8 cellular contexts compared by ENCODE assay signal in the genomic region with DNA sequence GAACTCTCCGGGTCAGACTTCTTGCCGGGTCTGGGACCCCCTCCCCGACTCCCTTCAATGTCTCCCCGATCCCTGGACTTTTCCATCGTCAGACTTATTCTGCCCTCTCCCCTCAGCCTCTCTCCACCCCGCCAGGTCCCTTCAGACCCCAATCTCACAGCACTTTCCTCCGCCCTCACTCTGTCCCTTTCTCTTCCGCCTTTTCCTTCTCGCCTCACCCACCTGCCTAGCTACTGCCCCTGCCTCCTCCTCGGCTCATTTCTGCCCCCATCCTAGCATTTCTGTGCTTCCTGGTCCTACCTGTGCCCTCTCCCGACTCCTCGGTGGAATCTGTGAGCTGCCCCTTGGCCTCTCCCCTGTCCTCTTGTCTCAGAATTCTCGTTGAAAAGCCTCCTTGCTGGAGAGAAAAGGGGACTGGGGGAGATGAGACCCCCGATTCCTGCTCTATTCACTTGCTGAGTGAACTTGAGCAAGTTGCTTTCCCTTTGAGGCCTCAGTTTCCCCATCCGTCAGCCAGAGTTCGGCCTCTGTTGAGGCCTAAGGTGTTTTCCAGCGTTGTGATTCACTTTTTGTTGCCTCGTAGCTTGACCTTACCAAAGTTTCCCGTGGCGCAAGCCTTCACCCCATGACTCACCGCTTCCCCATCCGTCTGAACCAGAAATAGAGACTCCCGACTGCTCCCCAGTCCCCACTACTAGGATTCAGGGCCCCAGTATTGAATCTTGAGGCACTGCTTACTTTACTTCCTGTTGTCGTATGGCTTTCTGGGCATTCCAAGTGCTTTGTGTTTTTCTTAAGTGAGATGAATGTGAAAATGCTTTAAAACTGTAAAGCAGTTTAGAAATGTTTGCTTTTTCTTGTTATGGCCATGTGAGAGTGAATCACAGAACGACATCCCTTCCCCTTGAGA. TPM values are rescaled to one million over a fixed set of nuclear protein-coding genes. Genes with fewer than 3 reads are reported as not detected.
A peak's percentile ranks its signal among the peaks of the same experiment; 100 is the strongest.
DNase-seq lines count a peak whose midpoint lies in the region; ATAC-seq and TF ChIP-seq lines count a peak whose summit lies in the region.

No MANE protein-coding gene starts in this region.

- POLR2A ChIA-PET in CD8-positive, alpha-beta T cell (lab: Charles Lee) = interaction anchor here (0.8 to 2.2 kb wide), 13 partner anchors 7 to 300 kb away, joined by 3 to 15 read pairs (median 9); a partner anchor contains a TSS

- no peaks in the 10 kb centered on the region for H4K20me1 ChIP-seq in OCI-LY1 (ENCODE audit: insufficient read depth, low read length)

- H3K27me3 Mint-ChIP-seq in CD8-positive, alpha-beta T cell (ENCODE audit: low read depth) = no peaks in the 10 kb centered on the region
- no peaks in the 10 kb centered on the region for H3K27me3 Mint-ChIP-seq in activated naive CD4-positive, alpha-beta T cell treated with anti-CD3 and anti-CD28 coated beads, Interleukin-2, amount 10 ng/mL, durations not matched to agents 7 days and 5 days

- in situ Hi-C loops in HAP-1 (cut with MboI; ENCODE audit: low sequenced_read_pairs) = no loop called here

- H3K4me2 ChIP-seq in OCI-LY1 (ENCODE audit: low read length) (peak overlapping the region; percentile 88), parathyroid adenoma (ENCODE audit: low read length) (peak overlapping the region; percentile 86)

- peak overlapping the region; percentile 77 for H3K4me3 ChIP-seq in CD8-positive, alpha-beta T cell (ENCODE audit: low read depth, low read length)
- peak overlapping the region; percentile 91 for H3K4me3 ChIP-seq in HAP-1
- peak overlapping the region; percentile 92 for H3K4me3 ChIP-seq in OCI-LY1 (ENCODE audit: low read depth, low read length, poor library complexity, severe bottlenecking)
- peak overlapping the region; percentile 70 for H3K4me3 ChIP-seq in parathyroid adenoma (ENCODE audit: low read depth, low read length)

- H3K4me1 Mint-ChIP-seq in CD8-positive, alpha-beta T cell (ENCODE audit: low read depth) = peaks cover 56% of the 10 kb centered on the region
- peaks cover 51% of the 10 kb centered on the region for H3K4me1 Mint-ChIP-seq in activated naive CD4-positive, alpha-beta T cell treated with anti-CD3 and anti-CD28 coated beads, Interleukin-2, amount 10 ng/mL, durations not matched to agents 7 days and 5 days

- no peaks in the 10 kb centered on the region for H3K27me3 ChIP-seq in CD8-positive, alpha-beta T cell (ENCODE audit: insufficient read depth, low read length)
- no peaks in the 10 kb centered on the region for H3K27me3 ChIP-seq in HAP-1 (ENCODE audit: low read depth)
- no peaks in the 10 kb centered on the region for H3K27me3 ChIP-seq in OCI-LY1 (ENCODE audit: insufficient read depth, low read length)
- H3K27me3 ChIP-seq in parathyroid adenoma (ENCODE audit: control insufficient read depth, insufficient read depth, low read length) = no peaks in the 10 kb centered on the region

- H3K9me3 Mint-ChIP-seq in CD8-positive, alpha-beta T cell = no peaks in the 10 kb centered on the region
- H3K9me3 Mint-ChIP-seq in activated naive CD4-positive, alpha-beta T cell treated with anti-CD3 and anti-CD28 coated beads, Interleukin-2, amount 10 ng/mL, durations not matched to agents 7 days and 5 days = no peaks in the 10 kb centered on the region

- H3K36me3 ChIP-seq in CD8-positive, alpha-beta T cell (ENCODE audit: insufficient read depth, low read length) = no peaks in the 10 kb centered on the region
- H3K36me3 ChIP-seq in HAP-1 (replicated peaks) = peaks cover 3% of the 10 kb centered on the region; the same call in 1 of the 2 replicates
- peaks cover 26% of the 10 kb centered on the region for H3K36me3 ChIP-seq in OCI-LY1 (ENCODE audit: insufficient read depth, low read length)
- H3K36me3 ChIP-seq in parathyroid adenoma (ENCODE audit: control insufficient read depth, insufficient read depth, low read length) = no peaks in the 10 kb centered on the region

- peaks cover 40% of the 10 kb centered on the region for H3K4me1 ChIP-seq in CD8-positive, alpha-beta T cell (ENCODE audit: insufficient read depth, low read length)
- H3K4me1 ChIP-seq in HAP-1 (no peaks in the 10 kb centered on the region), OCI-LY1 (ENCODE audit: insufficient read depth, low read length, severe bottlenecking) (peaks cover 37% of the 10 kb centered on the region), parathyroid adenoma (peaks cover 25% of the 10 kb centered on the region)

- no peaks in the 10 kb centered on the region for H3F3A ChIP-seq in OCI-LY1 (ENCODE audit: insufficient read depth, low read length)

- H3K9me2 ChIP-seq in OCI-LY1 (ENCODE audit: low read depth, low read length) = no peaks in the 10 kb centered on the region

- intact Hi-C loops in CD8-positive, alpha-beta T cell (cut with DNase I, micrococcal nuclease) = loop anchor here (1.0 to 5.0 kb wide), 16 partner anchors 49 to 1930 kb away; a partner anchor contains a TSS
- intact Hi-C loops in Right ventricle myocardium superior (cut with DNase I) = no loop called here

- CTCF ChIA-PET in CD8-positive, alpha-beta T cell (lab: Charles Lee) = interaction anchor here (0.7 to 1.0 kb wide), 2 partner anchors 13 to 47 kb away, joined by 3 to 4 read pairs; no protein-coding TSS in a partner anchor
- CTCF ChIA-PET in activated naive CD4-positive, alpha-beta T cell treated with anti-CD3 and anti-CD28 coated beads, Interleukin-2, amount 10 ng/mL, durations not matched to agents 7 days and 5 days (lab: Charles Lee) = interaction anchor here (1.4 to 2.7 kb wide), 2 partner anchors 25 to 103 kb away, joined by 3 to 8 read pairs; no protein-coding TSS in a partner anchor

- H3K9me3 ChIP-seq in CD8-positive, alpha-beta T cell (ENCODE audit: low read length) = no peaks in the 10 kb centered on the region
- H3K9me3 ChIP-seq in HAP-1 (no peaks in the 10 kb centered on the region), OCI-LY1 (ENCODE audit: low read length) (no peaks in the 10 kb centered on the region), parathyroid adenoma (ENCODE audit: control insufficient read depth, low read length) (no peaks in the 10 kb centered on the region)

- peak overlapping the region; percentile 73 for H3K27ac ChIP-seq in CD8-positive, alpha-beta T cell (ENCODE audit: low read depth, low read length)
- H3K27ac ChIP-seq in OCI-LY1 (ENCODE audit: low read depth, low read length, poor library complexity, severe bottlenecking) (peak overlapping the region; percentile 81), parathyroid adenoma (peak overlapping the region; percentile 57)

- peak overlapping the region; percentile 99 for H3K4me3 Mint-ChIP-seq in CD8-positive, alpha-beta T cell
- peak overlapping the region; percentile 95 for H3K4me3 Mint-ChIP-seq in activated naive CD4-positive, alpha-beta T cell treated with anti-CD3 and anti-CD28 coated beads, Interleukin-2, amount 10 ng/mL, durations not matched to agents 7 days and 5 days

- H3K36me3 Mint-ChIP-seq in CD8-positive, alpha-beta T cell = peaks cover 25% of the 10 kb centered on the region
- H3K36me3 Mint-ChIP-seq in activated naive CD4-positive, alpha-beta T cell treated with anti-CD3 and anti-CD28 coated beads, Interleukin-2, amount 10 ng/mL, durations not matched to agents 7 days and 5 days = peaks cover 35% of the 10 kb centered on the region

- H2AFZ ChIP-seq in OCI-LY1 (ENCODE audit: low read length) (no peak overlapping the region), parathyroid adenoma (peak overlapping the region; percentile 57)

- peaks cover 48% of the 10 kb centered on the region for H3K79me2 ChIP-seq in OCI-LY1 (ENCODE audit: insufficient read depth, low read length)
- H3K79me2 ChIP-seq in parathyroid adenoma = peaks cover 50% of the 10 kb centered on the region

- peak overlapping the region; percentile 93 for H3K27ac Mint-ChIP-seq in CD8-positive, alpha-beta T cell
- H3K27ac Mint-ChIP-seq in activated naive CD4-positive, alpha-beta T cell treated with anti-CD3 and anti-CD28 coated beads, Interleukin-2, amount 10 ng/mL, durations not matched to agents 7 days and 5 days = peak overlapping the region; percentile 91

- peak in 3 of 7 experiments; percentile 23 to 49 (median 40) for DNase-seq in CD8-positive, alpha-beta T cell
- DNase-seq in HAP-1 (ENCODE audit: low spot score in 2 of 2) (peak; percentile 16 to 39), Right ventricle myocardium superior (peak; percentile 55), NCI-H1930 (lab: John Stamatoyannopoulos, UW) (no peak), DMS153 treated with DMSO at 0.1 percent for 48 hours (lab: John Stamatoyannopoulos, UW; ENCODE audit: unreplicated experiment) (no peak)
- DNase-seq in activated naive CD4-positive, alpha-beta T cell treated with anti-CD3 and anti-CD28 coated beads, Interleukin-2, amount 10 ng/mL, durations not matched to agents 7 days and 5 days = peak; percentile 46

- ATAC-seq in CD8-positive, alpha-beta T cell = no peak
- peak; percentile 42 for ATAC-seq in Right ventricle myocardium superior (ENCODE audit: poor library complexity)

- H3K9ac ChIP-seq in OCI-LY1 (ENCODE audit: low read length) = peak overlapping the region; percentile 96
- peak overlapping the region; percentile 40 for H3K9ac ChIP-seq in parathyroid adenoma

- TF ChIP-seq CTCF in CD8-positive, alpha-beta T cell (IDR thresholded peaks at IDR 0.05) = no peak
- TF ChIP-seq CTCF in OCI-LY1 (IDR thresholded peaks at IDR 0.05; ENCODE audit: low read length) (no peak; the same call in 1 of the 2 replicates), parathyroid adenoma (IDR thresholded peaks at IDR 0.05) (no peak)

RNA-seq across cellular contexts. Expression of a gene that starts 0.9 kb away (rescaled TPM):
- 10 to 100 TPM; 55.5 to 56.1 TPM for total RNA-seq in CD8-positive, alpha-beta T cell
- 101 TPM for total RNA-seq in Right ventricle myocardium superior

Comparison
In these comparisons a context has a peak if more than half of its experiments do, and no peak if none do; other contexts are left out.
1. DNase-seq: peak in HAP-1 (2 of 2), activated naive CD4-positive, alpha-beta T cell treated with anti-CD3 and anti-CD28 coated beads, Interleukin-2, amount 10 ng/mL, durations not matched to agents 7 days and 5 days (single experiment) and Right ventricle myocardium superior (single experiment); none in NCI-H1930 (0 of 2) and DMS153 treated with DMSO at 0.1 percent for 48 hours (single experiment).
2. Peak in every context shown above with its lines, with median percentiles within 50 percentile points of each other: H3K27ac ChIP-seq and H3K4me3 ChIP-seq.